ENCODE assay signal across 8 cellular contexts in the genomic region with DNA sequence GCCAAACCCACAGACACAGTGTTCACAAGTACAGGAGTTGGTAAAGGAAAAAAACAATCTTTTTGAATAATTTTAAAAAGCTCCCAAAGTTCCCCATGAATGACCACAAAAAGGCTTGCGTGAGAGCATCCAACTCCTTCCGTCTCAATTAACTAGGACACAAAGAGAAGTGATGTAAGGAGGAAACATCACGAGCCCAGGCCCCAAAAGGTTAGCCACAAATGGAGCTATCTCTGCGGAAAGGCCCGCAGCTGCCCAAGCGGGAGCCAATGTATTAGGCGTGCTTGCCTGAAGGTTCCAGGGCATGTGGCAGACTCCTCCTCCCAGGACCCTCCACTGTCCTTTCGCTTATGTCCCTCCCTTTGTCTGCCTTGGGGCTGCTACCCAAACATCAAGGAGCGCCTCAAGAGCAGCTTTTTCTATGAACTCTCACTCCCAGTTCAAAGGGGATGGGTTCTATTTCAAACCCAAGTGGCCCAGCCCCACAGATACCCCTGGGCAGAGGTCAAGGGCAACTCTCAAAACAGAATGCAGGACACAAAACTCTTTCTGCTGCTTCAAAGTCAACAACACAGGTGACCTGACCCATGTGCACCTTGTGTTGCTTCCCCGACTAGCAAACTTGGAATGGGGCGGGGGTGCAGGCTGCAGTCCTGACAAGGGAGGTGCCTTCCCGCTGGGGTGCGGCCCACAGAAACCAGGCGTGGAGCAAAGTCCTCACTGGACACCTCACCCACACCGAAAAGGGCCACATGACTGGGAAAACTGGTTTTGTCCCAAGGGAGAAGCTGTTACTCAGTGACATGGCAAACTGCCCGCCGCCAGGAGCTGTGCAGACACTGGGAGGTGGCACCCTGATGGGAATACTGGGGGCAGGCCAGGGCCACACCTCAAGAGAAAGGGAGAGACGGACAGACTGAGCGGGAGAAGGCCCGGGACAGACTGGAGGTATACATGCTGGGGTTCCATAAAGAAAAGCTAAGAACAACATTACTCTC. TPM values are rescaled to one million over a fixed set of nuclear protein-coding genes. Genes with fewer than 3 reads are reported as not detected.
DNase-seq lines count a peak whose midpoint lies in the region; ATAC-seq and TF ChIP-seq lines count a peak whose summit lies in the region.

No MANE protein-coding gene starts in this region.

- peaks cover 57% of the 10 kb centered on the region for H3K4me1 Mint-ChIP-seq in activated naive CD4-positive, alpha-beta T cell treated with anti-CD3 and anti-CD28 coated beads for 36 hours (ENCODE audit: low read depth)
- H3K4me1 Mint-ChIP-seq in brain = peaks cover 64% of the 10 kb centered on the region
- H3K4me1 Mint-ChIP-seq in memory B cell = peaks cover 27% of the 10 kb centered on the region

- H3K27me3 Mint-ChIP-seq in activated naive CD4-positive, alpha-beta T cell treated with anti-CD3 and anti-CD28 coated beads for 36 hours (ENCODE audit: low read depth) = no peaks in the 10 kb centered on the region
- H3K27me3 Mint-ChIP-seq in brain = no peaks in the 10 kb centered on the region
- H3K27me3 Mint-ChIP-seq in memory B cell = no peaks in the 10 kb centered on the region

- peaks cover 24% of the 10 kb centered on the region for H3K36me3 Mint-ChIP-seq in activated naive CD4-positive, alpha-beta T cell treated with anti-CD3 and anti-CD28 coated beads for 36 hours (ENCODE audit: low read depth)
- H3K36me3 Mint-ChIP-seq in brain (peaks cover 29% of the 10 kb centered on the region), memory B cell (peaks cover 8% of the 10 kb centered on the region)

- H3K4me3 Mint-ChIP-seq in activated naive CD4-positive, alpha-beta T cell treated with anti-CD3 and anti-CD28 coated beads for 36 hours = peak overlapping the region; percentile 20
- H3K4me3 Mint-ChIP-seq in brain (peak overlapping the region in 2 of 5 experiments; percentile 5 to 22), memory B cell (peak overlapping the region; percentile 40)

- ATAC-seq in memory B cell (ENCODE audit: low read depth) = no peak

- H3K27ac Mint-ChIP-seq in activated naive CD4-positive, alpha-beta T cell treated with anti-CD3 and anti-CD28 coated beads for 36 hours = peak overlapping the region; percentile 94
- H3K27ac Mint-ChIP-seq in brain (peak overlapping the region; percentile 27 to 95 (median 87)), memory B cell (peak overlapping the region; percentile 92)

- no peak for DNase-seq in activated naive CD4-positive, alpha-beta T cell treated with anti-CD3 and anti-CD28 coated beads for 36 hours
- DNase-seq in activated naive CD4-positive, alpha-beta T cell treated with anti-CD3 and anti-CD28 coated beads, Interleukin-2, amount 50 U/mL, for 16 hours = no peak
- DNase-seq in memory B cell (ENCODE audit: low spot score in 2 of 2) (no peak), RPMI8226 (no peak), head of caudate nucleus (no peak), NCI-H510A (lab: John Stamatoyannopoulos, UW) (no peak), RKO (ENCODE audit: low spot score) (no peak)

- intact Hi-C loops in activated naive CD4-positive, alpha-beta T cell treated with anti-CD3 and anti-CD28 coated beads for 36 hours (cut with micrococcal nuclease) = no loop called here
- intact Hi-C loops in head of caudate nucleus (cut with DNase I) = no loop called here

- H3K9me3 Mint-ChIP-seq in activated naive CD4-positive, alpha-beta T cell treated with anti-CD3 and anti-CD28 coated beads for 36 hours = no peaks in the 10 kb centered on the region
- H3K9me3 Mint-ChIP-seq in brain (peaks cover 0 to 3% (median 0%) of the 10 kb centered on the region in 5 experiments), memory B cell (no peaks in the 10 kb centered on the region)

- CTCF ChIA-PET in activated naive CD4-positive, alpha-beta T cell treated with anti-CD3 and anti-CD28 coated beads for 36 hours (lab: Charles Lee) = interaction anchor here (0.6 to 1.4 kb wide), 5 partner anchors 10 to 53 kb away, joined by 3 to 5 read pairs (median 4); no protein-coding TSS in a partner anchor

- no peak for TF ChIP-seq CTCF in brain (conservative IDR thresholded peaks at IDR 0.05)

RNA-seq across cellular contexts. Expression of gene ZC3H4, which starts 17.6 kb away (rescaled TPM):
- total RNA-seq in activated naive CD4-positive, alpha-beta T cell treated with anti-CD3 and anti-CD28 coated beads for 36 hours = 10 to 100 TPM; 46.0 to 48.8 TPM
- 16.6 TPM for polyA plus RNA-seq in brain (ENCODE audit: insufficient read depth, low read depth, low replicate concordance)

RNA-seq across cellular contexts. Expression of gene SAE1, which starts 34.6 kb away (rescaled TPM):
- 100 to 1,000 TPM; 160 to 161 TPM for total RNA-seq in activated naive CD4-positive, alpha-beta T cell treated with anti-CD3 and anti-CD28 coated beads for 36 hours
- 169 TPM for polyA plus RNA-seq in brain (ENCODE audit: insufficient read depth, low read depth, low replicate concordance)

RNA-seq across cellular contexts. Expression of gene TMEM160, which starts 47.6 kb away (rescaled TPM):
- total RNA-seq in activated naive CD4-positive, alpha-beta T cell treated with anti-CD3 and anti-CD28 coated beads for 36 hours = 10 to 100 TPM; 54.8 to 56.6 TPM
- 53.6 TPM for polyA plus RNA-seq in brain (ENCODE audit: insufficient read depth, low read depth, low replicate concordance)
